26 cellular contexts compared by ENCODE assay signal in genomic region chr3:148467341-148467740, GRCh38.
DNase-seq lines count a peak whose midpoint lies in the region; ATAC-seq, FAIRE-seq and TF ChIP-seq lines count a peak whose summit lies in the region.
"Had no signal": no experiment of that assay in that cellular context is flagged by ENCODE, and none has a peak within 500 bp of the region (broad histone marks: within the 10 kb centered on the region; RNA-seq: fewer than 3 reads in every experiment).

No MANE protein-coding gene starts in this region.

- intact Hi-C loops in gastrocnemius medialis (cut with DNase I; ENCODE audit: low total_unique reads), result no loop called here

- H3K4me1 Mint-ChIP-seq in activated T-cell treated with anti-CD3 and anti-CD28 coated beads, Interleukin-2, amount 50 U/mL, for 4 hours (ENCODE audit: low read depth), result no peaks in the 10 kb centered on the region
- H3K4me1 Mint-ChIP-seq: CD14-positive monocyte; CD4-positive, alpha-beta memory T cell; CD4-positive, CD25-positive, alpha-beta regulatory T cell; CD8-positive, alpha-beta memory T cell had no signal

- H3K4me3 ChIP-seq in GM23248, result no peak overlapping the region
- H3K4me3 ChIP-seq in gastrocnemius medialis, result no peak overlapping the region
- H3K4me3 ChIP-seq: BLaER1, GM12878 had no signal

- H3K9me3 Mint-ChIP-seq in activated T-cell treated with anti-CD3 and anti-CD28 coated beads, Interleukin-2, amount 50 U/mL, for 4 hours, result peaks cover 12% of the 10 kb centered on the region

- H3K27ac ChIP-seq in GM23248, result no peak overlapping the region
- no peak overlapping the region for H3K27ac ChIP-seq in gastrocnemius medialis
- H3K27ac ChIP-seq: BLaER1 had no signal

- H3K9me3 ChIP-seq in GM23248 (ENCODE audit: low read depth) (no peaks in the 10 kb centered on the region), gastrocnemius medialis (no peaks in the 10 kb centered on the region)
- H3K9me3 ChIP-seq: BE2C, BLaER1 had no signal

- H3K79me2 ChIP-seq in GM23248 (ENCODE audit: insufficient read depth), result no peaks in the 10 kb centered on the region

- H3K4me3 Mint-ChIP-seq in activated T-cell treated with anti-CD3 and anti-CD28 coated beads, Interleukin-2, amount 50 U/mL, for 4 hours, result no peak overlapping the region
- H3K4me3 Mint-ChIP-seq: CD14-positive monocyte; CD4-positive, alpha-beta memory T cell; CD4-positive, CD25-positive, alpha-beta regulatory T cell; CD8-positive, alpha-beta memory T cell had no signal

- no peak overlapping the region for H3K4me2 ChIP-seq in GM23248 (ENCODE audit: unreplicated experiment)
- H3K4me2 ChIP-seq: BLaER1 had no signal

- no peak for DNase-seq in GM23248
- peak; percentile 13 for DNase-seq in putamen (ENCODE audit: low spot score)
- no peak for DNase-seq in gastrocnemius medialis
- no peak for DNase-seq in activated T-cell treated with anti-CD3 and anti-CD28 coated beads, Interleukin-2, amount 50 U/mL, for 4 hours
- DNase-seq: 8988T; ACHN; BE2C; C1 segment of cervical spinal cord; CD4-positive, alpha-beta memory T cell; CD4-positive, CD25-positive, alpha-beta regulatory T cell; CD8-positive, alpha-beta memory T cell; COR-L47; DMS 273 treated with DMSO at 0.1 percent for 48 hours; DMS153; DMS53; DMS79; DND-41; EL; GDM1 had no signal

- peaks cover 26% of the 10 kb centered on the region for H3K4me1 ChIP-seq in GM23248 (ENCODE audit: insufficient read depth)
- H3K4me1 ChIP-seq in gastrocnemius medialis, result no peaks in the 10 kb centered on the region
- H3K4me1 ChIP-seq: BE2C, BLaER1 had no signal

- H3K27me3 ChIP-seq in GM23248 (replicated peaks; ENCODE audit: insufficient read depth) (no peaks in the 10 kb centered on the region), gastrocnemius medialis (no peaks in the 10 kb centered on the region)
- H3K27me3 ChIP-seq: BE2C, BLaER1 had no signal

- no peaks in the 10 kb centered on the region for H3K9me2 ChIP-seq in GM23248 (ENCODE audit: insufficient read depth)

- H4K20me1 ChIP-seq in GM23248 (ENCODE audit: insufficient read depth), result no peaks in the 10 kb centered on the region
- H4K20me1 ChIP-seq: BLaER1 had no signal

- TF ChIP-seq CTCF in gastrocnemius medialis (IDR thresholded peaks at IDR 0.05 in 4 of 5, conservative IDR thresholded peaks at IDR 0.05 in 1 of 5), result no peak

- peak overlapping the region; percentile 1; the same call in 1 of the 2 replicates for H2AFZ ChIP-seq in GM23248

- TF ChIP-seq POLR2A in gastrocnemius medialis (IDR thresholded peaks at IDR 0.05), result no peak

- H3F3A ChIP-seq in GM23248 (ENCODE audit: insufficient read depth), result peaks cover 18% of the 10 kb centered on the region; the same call in 1 of the 2 replicates

- H3K36me3 ChIP-seq in GM23248 (ENCODE audit: low read depth), result no peaks in the 10 kb centered on the region
- no peaks in the 10 kb centered on the region for H3K36me3 ChIP-seq in gastrocnemius medialis
- H3K36me3 ChIP-seq: BE2C, BLaER1 had no signal

- FAIRE-seq in islet of Langerhans (lab: Jason Lieb, UNC), result peak; percentile 9
- FAIRE-seq: A204.1, GM12878, GM12892, GM18507 had no signal

- no peak overlapping the region for H3K9ac ChIP-seq in GM23248
- H3K9ac ChIP-seq: BLaER1 had no signal

- H3K36me3 Mint-ChIP-seq in activated T-cell treated with anti-CD3 and anti-CD28 coated beads, Interleukin-2, amount 50 U/mL, for 4 hours (ENCODE audit: insufficient read depth), result no peaks in the 10 kb centered on the region
- H3K36me3 Mint-ChIP-seq: CD14-positive monocyte; CD4-positive, alpha-beta memory T cell; CD4-positive, CD25-positive, alpha-beta regulatory T cell; CD8-positive, alpha-beta memory T cell had no signal

- no peaks in the 10 kb centered on the region for H3K27me3 Mint-ChIP-seq in activated T-cell treated with anti-CD3 and anti-CD28 coated beads, Interleukin-2, amount 50 U/mL, for 4 hours (ENCODE audit: low read depth)
- H3K27me3 Mint-ChIP-seq: CD4-positive, alpha-beta memory T cell; CD4-positive, CD25-positive, alpha-beta regulatory T cell; CD8-positive, alpha-beta memory T cell had no signal

- no peak for ATAC-seq in gastrocnemius medialis
- ATAC-seq in activated T-cell treated with anti-CD3 and anti-CD28 coated beads, Interleukin-2, amount 50 U/mL, for 4 hours, result no peak
- ATAC-seq: GM12878 had no signal

- in situ Hi-C loops in GM23248 (cut with MboI), result no loop called here
- in situ Hi-C loops in gastrocnemius medialis (cut with MboI; ENCODE audit: low sequenced_read_pairs in 4 of 4), result no loop called here
